In the genomic region with DNA sequence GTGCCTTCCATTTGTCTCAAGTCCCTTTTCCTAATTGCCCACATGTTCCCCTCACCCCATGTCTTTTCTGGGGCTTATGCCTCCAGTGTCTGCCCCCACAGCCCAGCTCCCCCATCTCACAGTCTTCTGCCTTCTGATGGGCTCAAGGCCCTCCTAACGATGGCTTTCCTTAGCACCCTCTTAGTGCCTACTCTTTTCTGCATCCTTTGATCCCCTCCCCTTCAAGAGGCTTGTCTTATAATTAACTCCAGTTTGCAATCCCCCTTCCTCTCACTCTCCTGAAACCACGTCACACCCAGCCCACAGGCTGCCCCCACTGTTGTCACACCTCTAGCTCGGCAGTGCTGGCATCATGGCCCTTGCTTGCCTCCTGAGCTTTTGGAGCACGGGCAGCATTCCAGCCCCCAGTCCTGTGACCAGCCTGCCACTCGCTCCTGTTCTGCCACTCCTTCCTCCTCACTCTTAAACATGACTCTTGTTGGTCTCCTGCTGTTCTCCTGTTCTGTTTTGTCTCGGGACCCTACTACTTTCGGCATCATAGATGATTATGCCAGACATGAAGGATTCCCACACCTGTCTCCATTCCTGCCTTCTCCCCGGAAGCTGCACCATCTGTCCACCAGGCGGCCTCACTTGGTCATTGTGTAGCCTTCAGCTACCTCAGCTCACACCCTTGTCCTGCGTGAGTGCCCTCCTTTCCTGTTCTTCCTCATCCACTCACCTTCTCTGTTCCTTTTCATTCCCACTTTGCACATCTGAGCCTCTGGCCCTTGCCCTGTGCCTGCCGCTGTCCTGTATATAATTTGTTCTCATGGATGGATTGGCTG, we compare ENCODE assay signal across 11 cellular contexts. TPM values are rescaled to one million over a fixed set of nuclear protein-coding genes. Genes with fewer than 3 reads are reported as not detected.
DNase-seq lines count a peak whose midpoint lies in the region; ATAC-seq and TF ChIP-seq lines count a peak whose summit lies in the region.
"Had no signal": no experiment of that assay in that cellular context is flagged by ENCODE, and none has a peak within 500 bp of the region (broad histone marks: within the 10 kb centered on the region; RNA-seq: fewer than 3 reads in every experiment).

No MANE protein-coding gene starts in this region.

- no peak overlapping the region for H4K8ac ChIP-seq in IMR-90 (ENCODE audit: low read depth in 2 of 2, low read length in 2 of 2)

- peak overlapping the region; percentile 24 to 89 (median 36) for H3K27ac Mint-ChIP-seq in naive B cell

- H3K9me1 ChIP-seq in IMR-90 (ENCODE audit: insufficient read depth, low read length), result peaks cover 32% of the 10 kb centered on the region

- ATAC-seq in IMR-90 (ENCODE audit: low read depth) (no peak), naive B cell (ENCODE audit: low read depth in 2 of 2) (no peak), HG03354 (IDR thresholded peaks at IDR 0.05; ENCODE audit: poor library complexity, severe bottlenecking, unreplicated experiment) (no peak), GM21619 (IDR thresholded peaks at IDR 0.05; ENCODE audit: unreplicated experiment) (no peak), GM19351 (IDR thresholded peaks at IDR 0.05; ENCODE audit: unreplicated experiment) (no peak), HG03159 (IDR thresholded peaks at IDR 0.05; ENCODE audit: unreplicated experiment) (no peak)

- peaks cover 92% of the 10 kb centered on the region for H4K20me1 ChIP-seq in IMR-90 (ENCODE audit: insufficient read depth, low read length)

- no peaks in the 10 kb centered on the region for H3K9me3 Mint-ChIP-seq in naive B cell

- no peak overlapping the region for H2BK120ac ChIP-seq in IMR-90 (ENCODE audit: low read depth, low read length)

- no peak overlapping the region for H2AFZ ChIP-seq in IMR-90 (replicated peaks; ENCODE audit: low read length, poor library complexity)

- dilution Hi-C loops in IMR-90 (cut with HindIII; ENCODE audit: low sequenced_read_pairs, unreplicated experiment), result no loop called here

- H3K4me3 ChIP-seq in IMR-90 (ENCODE audit: insufficient read depth, low read depth, low read length) (no peak overlapping the region), dorsolateral prefrontal cortex (no peak overlapping the region)

- no peak overlapping the region for H3K27ac ChIP-seq in IMR-90 (ENCODE audit: insufficient read depth, low read length)
- peak overlapping the region in 11 of 59 donors; percentile 4 to 51 (median 31) for H3K27ac ChIP-seq in dorsolateral prefrontal cortex

- intact Hi-C loops in IMR-90 (cut with micrococcal nuclease) (no loop called here), dorsolateral prefrontal cortex (cut with DNase I) (loop anchor here in 1 of 2 donors (5.0 kb wide), 1 partner anchor 34 kb away; no protein-coding TSS in a partner anchor)

- peaks cover 17 to 67% of the 10 kb centered on the region in 2 experiments for H3K79me1 ChIP-seq in IMR-90 (ENCODE audit: low read depth in 1 of 2, low read length in 2 of 2)

- 70% methylated on average over 6 of the region's 11 CpGs; no CpG with 5 or more reads in 1 of the 2 experiments for WGBS in IMR-90 (ENCODE audit: extremely low coverage in 2 of 2, insufficient read length in 1 of 2), 2 experiments

- no peak overlapping the region for H2AK9ac ChIP-seq in IMR-90 (replicated peaks; ENCODE audit: low read depth, low read length, poor library complexity)

- in situ Hi-C loops in IMR-90 (cut with MboI; ENCODE audit: low sequenced_read_pairs), result no loop called here

- DNase-seq in COLO668 (lab: John Stamatoyannopoulos, UW; ENCODE audit: unreplicated experiment) (peak; percentile 21), IMR-90 (no peak), dorsolateral prefrontal cortex (peak in 5 of 10 donors; percentile 15 to 48 (median 42)), naive B cell (no peak)
- DNase-seq: activated effector memory CD4-positive, alpha-beta T cell treated with Interleukin-2 at 50 U/mL for 16 hours; stimulated activated naive CD4-positive, alpha-beta T cell had no signal

- no peak overlapping the region for H4K91ac ChIP-seq in IMR-90 (ENCODE audit: insufficient read depth, low read depth, low read length)

- CTCF ChIA-PET in IMR-90 (lab: Yijun Ruan, JAX), result interaction anchor here (0.9 kb wide), 1 partner anchor 10 kb away, joined by 8 read pairs; no protein-coding TSS in a partner anchor

- no peak overlapping the region for H2AK5ac ChIP-seq in IMR-90 (ENCODE audit: low read depth, low read length)

- H3K23ac ChIP-seq in IMR-90 (ENCODE audit: low read depth, low read length), result no peak overlapping the region

- no peak overlapping the region for H2BK15ac ChIP-seq in IMR-90 (ENCODE audit: low read depth, low read length)

- H3K4ac ChIP-seq in IMR-90 (ENCODE audit: low read depth, low read length), result no peak overlapping the region

- H3K4me1 Mint-ChIP-seq in naive B cell, result peaks cover 51 to 71% (median 69%) of the 10 kb centered on the region in 3 donors

- TF ChIP-seq POLR2A in IMR-90 (IDR thresholded peaks at IDR 0.05; ENCODE audit: low read depth, low read length), result no peak

- H3K4me2 ChIP-seq in IMR-90 (ENCODE audit: low read depth, low read length), result no peak overlapping the region

- no peaks in the 10 kb centered on the region for H3K27me3 Mint-ChIP-seq in naive B cell

- H3K9ac ChIP-seq in IMR-90 (ENCODE audit: low read depth, low read length), result no peak overlapping the region

- TF ChIP-seq RAD21 in IMR-90 (IDR thresholded peaks at IDR 0.05; ENCODE audit: low read length), result no peak

- peaks cover 28 to 30% of the 10 kb centered on the region in 2 donors for H3K36me3 Mint-ChIP-seq in naive B cell

- peak overlapping the region in 2 of 8 donors; percentile 37 to 60 for H3K4me3 Mint-ChIP-seq in naive B cell

- H3K9me3 ChIP-seq in IMR-90 (ENCODE audit: control insufficient read depth, insufficient read depth, low read length), result no peaks in the 10 kb centered on the region

- H2BK20ac ChIP-seq in IMR-90 (ENCODE audit: low read depth, low read length), result no peak overlapping the region

- H2BK5ac ChIP-seq in IMR-90 (ENCODE audit: low read depth, low read length, poor library complexity, severe bottlenecking), result no peak overlapping the region

- H4K5ac ChIP-seq in IMR-90 (ENCODE audit: low read depth, low read length), result no peak overlapping the region

- POLR2A ChIA-PET in IMR-90 (lab: Charles Lee; ENCODE audit: unreplicated experiment), result no interaction called here

- no peak overlapping the region for H3K14ac ChIP-seq in IMR-90 (replicated peaks; ENCODE audit: low read depth, low read length)

- BruUV-seq in IMR-90 (replicated peaks; lab: Mats Ljungman, UMichigan), result no TSS peak

- TF ChIP-seq CTCF in IMR-90 (conservative IDR thresholded peaks at IDR 0.05; ENCODE audit: low read depth, low read length), result 0 out of 2 replicates have a peak, but pooled peaks have one; percentile 18
- TF ChIP-seq CTCF in dorsolateral prefrontal cortex (IDR thresholded peaks at IDR 0.05 in 54 of 56, conservative IDR thresholded peaks at IDR 0.05 in 2 of 56; ENCODE audit: low read depth in 1 of 56, partially characterized antibody in 56 of 56), result peak in 30 of 56 donors; percentile 7 to 43 (median 27)

- H3K36me3 ChIP-seq in IMR-90 (ENCODE audit: control insufficient read depth, insufficient read depth, low read length), result peaks cover 33% of the 10 kb centered on the region

- H3K27me3 ChIP-seq in IMR-90 (ENCODE audit: control insufficient read depth, insufficient read depth, low read length) (no peaks in the 10 kb centered on the region), dorsolateral prefrontal cortex (no peaks in the 10 kb centered on the region)

- no peak overlapping the region for H3K56ac ChIP-seq in IMR-90 (ENCODE audit: extremely low read depth, insufficient read depth, low read length)

- H3K18ac ChIP-seq in IMR-90 (ENCODE audit: low read depth, low read length), result no peak overlapping the region

- peaks cover 16% of the 10 kb centered on the region for H3K4me1 ChIP-seq in IMR-90 (ENCODE audit: control insufficient read depth, insufficient read depth, low read length)

TF ChIP-seq in IMR-90, 13 proteins besides CTCF, POLR2A, EP300 and RAD21 (continues in another document):
- TF ChIP-seq CHD1 (IDR thresholded peaks at IDR 0.05; ENCODE audit: low read depth, low read length), result no peak
- TF ChIP-seq FOS (IDR thresholded peaks at IDR 0.05; ENCODE audit: low read depth, low read length), result no peak

RNA-seq across cellular contexts. Expression of a gene that starts 26.1 kb away (rescaled TPM):
- total RNA-seq in IMR-90 (2012; rRNA removed) (29.0 and 66.1 TPM in 2 replicates), dorsolateral prefrontal cortex (10 to 100 TPM; 50.3 to 89.3 (median 74.5) TPM)
- polyA plus RNA-seq in IMR-90 (2012; rRNA removed) (69.4 and 72.9 TPM in 2 replicates), naive B cell (ENCODE audit: low read depth in 6 of 6) (100 to 1,000 TPM in 2 of 6 donors, 10 to 100 TPM in 4; 84.4 to 106 (median 95.3) TPM)
- polyA plus RNA-seq in IMR-90 (2012; cell fraction: cytosol; rRNA removed), result 27.8 and 59.4 TPM in 2 replicates
- 9.0 and 22.5 TPM in 2 replicates for polyA plus RNA-seq in IMR-90 (2012; cell fraction: nucleus; rRNA removed; ENCODE audit: low replicate concordance)

RNA-seq across cellular contexts. Expression of a gene that starts 36.2 kb away (rescaled TPM):
- total RNA-seq in IMR-90 (2012; rRNA removed) (7.2 and 8.1 TPM in 2 replicates), dorsolateral prefrontal cortex (10 to 100 TPM in 117 of 120 experiments, 1 to 10 TPM in 3; 9.3 to 19.5 (median 14.6) TPM)
- polyA plus RNA-seq in IMR-90 (2012; rRNA removed) (23.6 and 28.3 TPM in 2 replicates), naive B cell (ENCODE audit: low read depth in 6 of 6) (10 to 100 TPM; 54.7 to 97.9 (median 65.1) TPM)
- polyA plus RNA-seq in IMR-90 (2012; cell fraction: cytosol; rRNA removed), result 31.1 and 51.1 TPM in 2 replicates
- polyA plus RNA-seq in IMR-90 (2012; cell fraction: nucleus; rRNA removed; ENCODE audit: low replicate concordance), result 21.4 and 64.3 TPM in 2 replicates

RNA-seq across cellular contexts. Expression of a gene that starts 38.9 kb away (rescaled TPM):
- under 0.01 TPM in 1 of 2 replicates, not detected in the other for total RNA-seq in IMR-90 (2012; rRNA removed)
- 0.27 and 0.34 TPM in 2 replicates for polyA plus RNA-seq in IMR-90 (2012; rRNA removed)
- 0.10 and 0.84 TPM in 2 replicates for polyA plus RNA-seq in IMR-90 (2012; cell fraction: cytosol; rRNA removed)
- 3.5 and 7.3 TPM in 2 replicates for polyA plus RNA-seq in IMR-90 (2012; cell fraction: nucleus; rRNA removed; ENCODE audit: low replicate concordance)
- 1 to 10 TPM in 29 of 120 experiments, under 1 TPM in 82, not detected in 9; 0.20 to 2.8 (median 0.68) TPM for total RNA-seq in dorsolateral prefrontal cortex
- not detected for polyA plus RNA-seq in naive B cell (ENCODE audit: low read depth in 6 of 6)

RNA-seq across cellular contexts. Expression of a gene that starts 42.4 kb away (rescaled TPM):
- 0.28 and 0.36 TPM in 2 replicates for total RNA-seq in IMR-90 (2012; rRNA removed)
- polyA plus RNA-seq in IMR-90 (2012; rRNA removed), result 0.05 and 0.10 TPM in 2 replicates
- 0.05 and 0.14 TPM in 2 replicates for polyA plus RNA-seq in IMR-90 (2012; cell fraction: cytosol; rRNA removed)
- 0.02 and 0.17 TPM in 2 replicates for polyA plus RNA-seq in IMR-90 (2012; cell fraction: nucleus; rRNA removed; ENCODE audit: low replicate concordance)
- 1 to 10 TPM in 10 of 120 experiments, under 1 TPM in 75, not detected in 35; 0.10 to 1.4 (median 0.47) TPM for total RNA-seq in dorsolateral prefrontal cortex
- under 1 TPM in 2 of 6 donors, not detected in 4; 0.21 to 0.48 TPM for polyA plus RNA-seq in naive B cell (ENCODE audit: low read depth in 6 of 6)
- total RNA-seq: pulmonary artery endothelial cell had no signal

RNA-seq across cellular contexts. Expression of a gene that starts 48.5 kb away (rescaled TPM):
- 18.8 and 25.0 TPM in 2 replicates for total RNA-seq in IMR-90 (2012; rRNA removed)
- polyA plus RNA-seq in IMR-90 (2012; rRNA removed), result 51.1 and 72.6 TPM in 2 replicates
- 93.6 and 121 TPM in 2 replicates for polyA plus RNA-seq in IMR-90 (2012; cell fraction: cytosol; rRNA removed)
- polyA plus RNA-seq in IMR-90 (2012; cell fraction: nucleus; rRNA removed; ENCODE audit: low replicate concordance), result 11.1 and 41.3 TPM in 2 replicates
- total RNA-seq in dorsolateral prefrontal cortex, result 10 to 100 TPM in 86 of 120 experiments, 1 to 10 TPM in 34; 4.9 to 43.3 (median 11.4) TPM
- 10 to 100 TPM; 36.9 to 69.4 (median 39.1) TPM for polyA plus RNA-seq in naive B cell (ENCODE audit: low read depth in 6 of 6)
